14 cellular contexts compared by ENCODE assay signal in the genomic region with DNA sequence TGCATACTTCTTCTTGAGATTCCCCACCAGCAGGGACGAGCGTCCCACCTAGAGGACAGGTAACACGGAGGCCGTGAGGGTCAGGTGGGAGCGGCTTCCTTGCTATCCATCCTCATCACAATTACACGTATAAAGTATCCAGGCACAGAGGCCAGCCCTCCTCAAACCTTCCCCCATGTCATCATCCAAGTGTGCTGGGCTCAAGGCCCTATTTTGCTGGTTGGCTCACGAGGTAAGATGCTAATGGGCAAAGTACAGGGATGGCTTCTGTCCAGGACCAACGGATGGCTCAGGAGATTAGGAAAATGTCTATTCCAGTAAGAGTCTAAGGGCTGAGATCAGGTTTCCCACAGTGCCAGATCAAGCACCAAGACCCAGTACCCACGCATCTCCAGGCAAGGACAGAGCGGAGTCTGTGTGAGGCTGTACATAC. TPM values are rescaled to one million over a fixed set of nuclear protein-coding genes. Genes with fewer than 3 reads are reported as not detected.
DNase-seq lines count a peak whose midpoint lies in the region; ATAC-seq and TF ChIP-seq lines count a peak whose summit lies in the region.
"Had no signal": no experiment of that assay in that cellular context is flagged by ENCODE, and none has a peak within 500 bp of the region (broad histone marks: within the 10 kb centered on the region; RNA-seq: fewer than 3 reads in every experiment).

No MANE protein-coding gene starts in this region.

- H3K4me1 ChIP-seq in ascending aorta (peaks cover 36 to 70% of the 10 kb centered on the region in 2 donors), gastroesophageal sphincter (peaks cover 13 to 84% (median 52%) of the 10 kb centered on the region in 3 donors)

- WGBS in gastroesophageal sphincter (ENCODE audit: low coverage in 1 of 2), 2 donors: 75% methylated on average over 2 of the region's 10 CpGs; no CpG with 5 or more reads in 1 of the 2 donors

- TF ChIP-seq POLR2A in gastroesophageal sphincter (IDR thresholded peaks at IDR 0.05): no peak

- H3K27me3 ChIP-seq in ascending aorta (no peaks in the 10 kb centered on the region), gastroesophageal sphincter (no peaks in the 10 kb centered on the region)

- TF ChIP-seq CTCF in ascending aorta (IDR thresholded peaks at IDR 0.05) (no peak), gastroesophageal sphincter (IDR thresholded peaks at IDR 0.05) (no peak)

- peaks cover 59 to 62% of the 10 kb centered on the region in 2 donors for H3K36me3 ChIP-seq in ascending aorta
- H3K36me3 ChIP-seq in gastroesophageal sphincter: peaks cover 6 to 70% of the 10 kb centered on the region in 2 donors

- no peaks in the 10 kb centered on the region for H3K27me3 Mint-ChIP-seq in activated T-cell treated with anti-CD3 and anti-CD28 coated beads, Interleukin-2, amount 50 U/mL, for 4 hours (ENCODE audit: low read depth)
- H3K27me3 Mint-ChIP-seq: CD4-positive, alpha-beta T cell had no signal

- no peaks in the 10 kb centered on the region for H3K9me3 Mint-ChIP-seq in activated T-cell treated with anti-CD3 and anti-CD28 coated beads, Interleukin-2, amount 50 U/mL, for 4 hours
- H3K9me3 Mint-ChIP-seq: CD4-positive, alpha-beta T cell; WTC11 had no signal

- DNase-seq in Daoy (ENCODE audit: low read depth) (peak; percentile 60), ascending aorta (ENCODE audit: low spot score in 2 of 2) (peak in 1 of 2 donors; percentile 66), sciatic nerve (ENCODE audit: low spot score) (peak; percentile 55), NCI-H526 treated with DMSO at 0.1 percent for 48 hours (lab: John Stamatoyannopoulos, UW) (no peak), COR-L47 (lab: John Stamatoyannopoulos, UW) (no peak)
- no peak for DNase-seq in activated CD8-positive, alpha-beta memory T cell treated with anti-CD3 and anti-CD28 coated beads, Interleukin-2, amount 50 U/mL, for 48 hours
- no peak for DNase-seq in activated T-cell treated with anti-CD3 and anti-CD28 coated beads, Interleukin-2, amount 50 U/mL, for 4 hours
- DNase-seq: CD4-positive, alpha-beta T cell; effector CD4-positive, alpha-beta T cell; kidney glomerular epithelial cell; NCI-H1417 treated with DMSO at 0.1 percent for 48 hours; stimulated activated CD4-positive, alpha-beta T cell treated with anti-CD3 and anti-CD28 coated beads, Interleukin-12 subunit alpha, Interleukin-12 subunit beta, amount 100 ng/mL, for 4 hours had no signal

- H3K4me1 Mint-ChIP-seq in activated T-cell treated with anti-CD3 and anti-CD28 coated beads, Interleukin-2, amount 50 U/mL, for 4 hours (ENCODE audit: low read depth): peaks cover 8% of the 10 kb centered on the region

- H3K36me3 Mint-ChIP-seq in activated T-cell treated with anti-CD3 and anti-CD28 coated beads, Interleukin-2, amount 50 U/mL, for 4 hours (ENCODE audit: insufficient read depth): peaks cover 32% of the 10 kb centered on the region
- H3K36me3 Mint-ChIP-seq: WTC11 had no signal

- H3K4me3 ChIP-seq in ascending aorta (no peak overlapping the region), gastroesophageal sphincter (no peak overlapping the region)

- no peak for TF ChIP-seq EP300 in gastroesophageal sphincter (IDR thresholded peaks at IDR 0.05)

- peak overlapping the region; percentile 80 for H3K27ac ChIP-seq in ascending aorta
- H3K27ac ChIP-seq in gastroesophageal sphincter: peak overlapping the region in 3 of 4 donors; percentile 74 to 100 (median 92)

- intact Hi-C loops in ascending aorta (cut with DNase I): loop anchor here (2.0 kb wide), 1 partner anchor 34 kb away; no protein-coding TSS in a partner anchor
- intact Hi-C loops in sciatic nerve (cut with DNase I): no loop called here

- H3K9me3 ChIP-seq in ascending aorta: no peaks in the 10 kb centered on the region
- no peaks in the 10 kb centered on the region for H3K9me3 ChIP-seq in gastroesophageal sphincter

- ATAC-seq in gastroesophageal sphincter: no peak
- ATAC-seq in sciatic nerve: peak; percentile 3
- ATAC-seq in activated T-cell treated with anti-CD3 and anti-CD28 coated beads, Interleukin-2, amount 50 U/mL, for 4 hours: no peak
- ATAC-seq: WTC11 had no signal

- no peak overlapping the region for H3K4me3 Mint-ChIP-seq in activated T-cell treated with anti-CD3 and anti-CD28 coated beads, Interleukin-2, amount 50 U/mL, for 4 hours
- H3K4me3 Mint-ChIP-seq: CD4-positive, alpha-beta T cell; WTC11 had no signal

RNA-seq across cellular contexts. Expression of gene A3GALT2, which starts 11.5 kb away (rescaled TPM):
- total RNA-seq in Daoy (2014; rRNA removed; shearing (Covaris generic)): not detected in 2 replicates
- total RNA-seq in ascending aorta: not detected
- under 1 TPM in 1 of 4 donors, not detected in 3; 0.67 TPM for total RNA-seq in gastroesophageal sphincter
- not detected for total RNA-seq in sciatic nerve
- total RNA-seq in activated T-cell treated with anti-CD3 and anti-CD28 coated beads, Interleukin-2, amount 50 U/mL, for 4 hours: under 1 TPM in 1 of 3 donors, not detected in 2; 0.30 TPM
- total RNA-seq: CD4-positive, alpha-beta T cell; WTC11 had no signal

Comparison
In these comparisons a context has a peak if more than half of its experiments do, and no peak if none do; other contexts are left out.
1. DNase-seq: peak in Daoy (single experiment) and sciatic nerve (single experiment); none in activated CD8-positive, alpha-beta memory T cell treated with anti-CD3 and anti-CD28 coated beads, Interleukin-2, amount 50 U/mL, for 48 hours (single experiment), NCI-H526 treated with DMSO at 0.1 percent for 48 hours (single experiment), activated T-cell treated with anti-CD3 and anti-CD28 coated beads, Interleukin-2, amount 50 U/mL, for 4 hours (single experiment) and COR-L47 (single experiment).